In genomic region chr6:158574800-158575199, GRCh38 we compare ENCODE assay signal across 22 cellular contexts. TPM values are rescaled to one million over a fixed set of nuclear protein-coding genes. Genes with fewer than 3 reads are reported as not detected.
DNase-seq lines count a peak whose midpoint lies in the region; FAIRE-seq and TF ChIP-seq lines count a peak whose summit lies in the region.
"Had no signal": no experiment of that assay in that cellular context is flagged by ENCODE, and none has a peak within 500 bp of the region (broad histone marks: within the 10 kb centered on the region; RNA-seq: fewer than 3 reads in every experiment).

No MANE protein-coding gene starts in this region.

- peaks cover 7% of the 10 kb centered on the region for H3K9me3 Mint-ChIP-seq in T-helper 2 cell treated with Interferon-gamma antibody and Interleukin-4, amounts not matched to agents 5 μg/mL and 100 μg/mL, for 36 hours

- no peaks in the 10 kb centered on the region for H4K20me1 ChIP-seq in endothelial cell of umbilical vein (replicated peaks; ENCODE audit: control insufficient read depth, extremely low read depth, insufficient read depth, low read length)

- H3K27me3 Mint-ChIP-seq in T-helper 2 cell treated with Interferon-gamma antibody and Interleukin-4, amounts not matched to agents 5 μg/mL and 100 μg/mL, for 36 hours (ENCODE audit: low read depth): no peaks in the 10 kb centered on the region

- H3K36me3 ChIP-seq in endothelial cell of umbilical vein (ENCODE audit: control insufficient read depth in 2 of 2, extremely low read depth in 1 of 2, insufficient read depth in 2 of 2, low read length in 2 of 2): peaks cover 0 to 4% of the 10 kb centered on the region in 2 experiments
- peaks cover 0 to 20% (median 2%) of the 10 kb centered on the region in 4 donors for H3K36me3 ChIP-seq in stomach
- H3K36me3 ChIP-seq in MG63: peaks cover 62% of the 10 kb centered on the region

- H3K27me3 ChIP-seq in endothelial cell of umbilical vein (ENCODE audit: control insufficient read depth in 2 of 2, insufficient read depth in 2 of 2, low read length in 2 of 2): no peaks in the 10 kb centered on the region
- no peaks in the 10 kb centered on the region for H3K27me3 ChIP-seq in stomach
- no peaks in the 10 kb centered on the region for H3K27me3 ChIP-seq in MG63
- H3K27me3 ChIP-seq: BLaER1 treated with 17β-estradiol and CSF1 and Interleukin-3, amounts not matched to agents 10 nM and 100 nM had no signal

- H3K36me3 Mint-ChIP-seq in T-helper 2 cell treated with Interferon-gamma antibody and Interleukin-4, amounts not matched to agents 5 μg/mL and 100 μg/mL, for 36 hours (ENCODE audit: low read depth): peaks cover 57% of the 10 kb centered on the region

- TF ChIP-seq CTCF in endothelial cell of umbilical vein (IDR thresholded peaks at IDR 0.05; ENCODE audit: extremely low read depth in 1 of 2, insufficient read depth in 1 of 2, low read depth in 1 of 2, low read length in 2 of 2) (no peak), stomach (IDR thresholded peaks at IDR 0.05) (no peak)

- no peak overlapping the region for H3K4me3 Mint-ChIP-seq in T-helper 2 cell treated with Interferon-gamma antibody and Interleukin-4, amounts not matched to agents 5 μg/mL and 100 μg/mL, for 36 hours

- H3K27ac Mint-ChIP-seq in T-helper 2 cell treated with Interferon-gamma antibody and Interleukin-4, amounts not matched to agents 5 μg/mL and 100 μg/mL, for 36 hours: peak overlapping the region; percentile 32

- DNase-seq in T-helper 2 cell treated with Interferon-gamma antibody and Interleukin-4, amounts not matched to agents 5 μg/mL and 100 μg/mL, for 36 hours (ENCODE audit: low spot score): no peak
- DNase-seq in T-helper 2 cell: no peak
- DNase-seq in activated CD8-positive, alpha-beta memory T cell treated with anti-CD3 and anti-CD28 coated beads, Interleukin-2, amount 50 U/mL, for 48 hours: peak; percentile 18
- no peak for DNase-seq in endothelial cell of umbilical vein (ENCODE audit: low read depth, low spot score)
- no peak for DNase-seq in stomach
- no peak for DNase-seq in activated CD4-positive, alpha-beta T cell treated with anti-CD3 and anti-CD28 coated beads, Interleukin-2, amount 50 U/mL, for 4 hours
- no peak for DNase-seq in AG20443 (ENCODE audit: low spot score)
- no peak for DNase-seq in MG63
- DNase-seq: ACHN, DMS79, NCI-H1092 treated with DMSO at 0.1 percent for 48 hours, NCI-H1436 treated with DMSO at 0.1 percent for 48 hours, NCI-H2029, NCI-H2227 treated with DMSO at 0.1 percent for 48 hours, NCI-H510A treated with DMSO at 0.1 percent for 48 hours, NCI-H748 treated with DMSO at 0.1 percent for 48 hours, SIG-M5, SK-N-SH had no signal

- H3K79me2 ChIP-seq in endothelial cell of umbilical vein (ENCODE audit: control insufficient read depth, insufficient read depth, low read length): peaks cover 28% of the 10 kb centered on the region

- TF ChIP-seq POLR2A in endothelial cell of umbilical vein (IDR thresholded peaks at IDR 0.05; ENCODE audit: low read depth, low read length) (no peak), stomach (IDR thresholded peaks at IDR 0.05) (no peak)

- no peaks in the 10 kb centered on the region for H3K9me1 ChIP-seq in endothelial cell of umbilical vein (replicated peaks; ENCODE audit: control insufficient read depth, extremely low read depth, insufficient read depth, low read length)

- no peak for FAIRE-seq in endothelial cell of umbilical vein (lab: Jason Lieb, UNC)
- FAIRE-seq: H54 had no signal

- H3K9me3 ChIP-seq in endothelial cell of umbilical vein (replicated peaks; ENCODE audit: control insufficient read depth, insufficient read depth, low read length) (no peaks in the 10 kb centered on the region), stomach (no peaks in the 10 kb centered on the region), MG63 (no peaks in the 10 kb centered on the region)
- H3K9me3 ChIP-seq: SK-N-SH had no signal

- POLR2A ChIA-PET in endothelial cell of umbilical vein (lab: Charles Lee): no interaction called here

- no TSS peak for BruUV-seq in endothelial cell of umbilical vein (replicated peaks; lab: Mats Ljungman, UMichigan)

- H3K4me1 ChIP-seq in endothelial cell of umbilical vein (ENCODE audit: control insufficient read depth, extremely low read depth, insufficient read depth, low read length) (peaks cover 9% of the 10 kb centered on the region), stomach (peaks cover 29 to 62% (median 56%) of the 10 kb centered on the region in 4 donors)

- dilution Hi-C loops in endothelial cell of umbilical vein (cut with MboI; ENCODE audit: extremely low pct_ligation_motif_present, low sequenced_read_pairs): no loop called here

- H3K4me3 ChIP-seq in endothelial cell of umbilical vein (replicated peaks in 1 of 3; ENCODE audit: insufficient read depth in 1 of 3, low read depth in 1 of 3, low read length in 3 of 3): no peak overlapping the region
- H3K4me3 ChIP-seq in stomach: no peak overlapping the region
- H3K4me3 ChIP-seq in MG63: no peak overlapping the region
- H3K4me3 ChIP-seq: BLaER1 treated with 17β-estradiol and CSF1 and Interleukin-3, amounts not matched to agents 10 nM and 100 nM had no signal

- H3K4me2 ChIP-seq in endothelial cell of umbilical vein (ENCODE audit: insufficient read depth, low read length): no peak overlapping the region
- H3K4me2 ChIP-seq: SK-N-SH had no signal

- H2AFZ ChIP-seq in endothelial cell of umbilical vein (ENCODE audit: low read depth, low read length): no peak overlapping the region

- TF ChIP-seq EP300 in stomach (IDR thresholded peaks at IDR 0.05): no peak

- no peak overlapping the region for H3K9ac ChIP-seq in endothelial cell of umbilical vein (replicated peaks; ENCODE audit: extremely low read depth, insufficient read depth, low read length)
- H3K9ac ChIP-seq: BLaER1 treated with 17β-estradiol and CSF1 and Interleukin-3, amounts not matched to agents 10 nM and 100 nM; SK-N-SH had no signal

- H3K27ac ChIP-seq in endothelial cell of umbilical vein (ENCODE audit: insufficient read depth, low read depth, low read length) (peak overlapping the region; percentile 19), stomach (peak overlapping the region in 4 of 5 donors; percentile 26 to 87 (median 63))
- H3K27ac ChIP-seq: 22Rv1; BLaER1 treated with 17β-estradiol and CSF1 and Interleukin-3, amounts not matched to agents 10 nM and 100 nM; RWPE1 had no signal

- CTCF ChIA-PET in endothelial cell of umbilical vein (lab: Charles Lee): interaction anchor here (0.6 to 1.6 kb wide), 3 partner anchors 9 to 354 kb away, joined by 3 to 4 read pairs (median 4); no protein-coding TSS in a partner anchor

- peaks cover 43% of the 10 kb centered on the region for H3K4me1 Mint-ChIP-seq in T-helper 2 cell treated with Interferon-gamma antibody and Interleukin-4, amounts not matched to agents 5 μg/mL and 100 μg/mL, for 36 hours (ENCODE audit: low read depth)

- intact Hi-C loops in endothelial cell of umbilical vein (cut with micrococcal nuclease): no loop called here
- intact Hi-C loops in stomach (cut with DNase I; ENCODE audit: low total_unique reads): no loop called here

- WGBS in stomach, 5 donors: 41 to 68% (median 61%) methylated on average over 3 of the region's 3 CpGs

TF ChIP-seq in endothelial cell of umbilical vein, 7 proteins besides CTCF, POLR2A, EP300 and RAD21:
- TF ChIP-seq JUN (IDR thresholded peaks at IDR 0.05; ENCODE audit: borderline replicate concordance, insufficient read depth, insufficient read length, low read depth) (no peak), POLR2AphosphoS5 (IDR thresholded peaks at IDR 0.05; ENCODE audit: insufficient read depth, low read depth, low read length) (no peak), GATA2 (IDR thresholded peaks at IDR 0.05; ENCODE audit: insufficient read depth, insufficient read length, low read depth, low read length) (no peak), EZH2 (IDR thresholded peaks at IDR 0.05; ENCODE audit: borderline replicate concordance, low read depth, low read length, severe bottlenecking) (no peak), FOS (IDR thresholded peaks at IDR 0.05; ENCODE audit: borderline replicate concordance, insufficient read depth, low read length) (no peak), MYC (IDR thresholded peaks at IDR 0.05; ENCODE audit: low read depth, low read length) (no peak), MAX (IDR thresholded peaks at IDR 0.05; ENCODE audit: insufficient read depth, insufficient read length) (no peak)

RNA-seq across cellular contexts. Expression of gene TMEM181, which starts 14.9 kb away (rescaled TPM):
- total RNA-seq in endothelial cell of umbilical vein: 33.5 and 34.5 TPM in 2 replicates
- polyA plus RNA-seq in endothelial cell of umbilical vein: 16.1 and 21.7 TPM in 2 replicates
- polyA plus RNA-seq in endothelial cell of umbilical vein (2011; cell fraction: cytosol; rRNA removed): 17.4 and 17.9 TPM in 2 replicates
- 25.9 and 31.7 TPM in 2 replicates for polyA plus RNA-seq in endothelial cell of umbilical vein (2011; cell fraction: nucleus; rRNA removed)
- 28.2 and 30.7 TPM in 2 replicates for polyA plus RNA-seq in endothelial cell of umbilical vein (2012)
- polyA minus RNA-seq in endothelial cell of umbilical vein: 36.0 and 36.2 TPM in 2 replicates
- 9.3 TPM for polyA minus RNA-seq in endothelial cell of umbilical vein (2011; cell fraction: cytosol; rRNA and poly(A)+ RNA removed)
- polyA minus RNA-seq in endothelial cell of umbilical vein (2011; cell fraction: nucleus; rRNA and poly(A)+ RNA removed): 13.2 and 19.9 TPM in 2 replicates
- total RNA-seq in stomach: 10 to 100 TPM in 3 of 5 donors, 1 to 10 TPM in 2; 2.9 to 62.2 (median 25.4) TPM
- 10 to 100 TPM in 2 of 3 donors, 1 to 10 TPM in 1; 7.8 to 16.7 (median 13.3) TPM for polyA plus RNA-seq in stomach
- 19.9 and 20.6 TPM in 2 replicates for total RNA-seq in MG63 (2014; rRNA removed; shearing (Covaris generic); ENCODE audit: low replicate concordance)
